In genomic region chr19:5805465-5806132, GRCh38 we compare ENCODE assay signal across 8 cellular contexts. TPM values are rescaled to one million over a fixed set of nuclear protein-coding genes. Genes with fewer than 3 reads are reported as not detected.
DNase-seq lines count a peak whose midpoint lies in the region; ATAC-seq and TF ChIP-seq lines count a peak whose summit lies in the region.

No MANE protein-coding gene starts in this region.

- H3K27me3 ChIP-seq in Karpas-422 (ENCODE audit: low read length) = no peaks in the 10 kb centered on the region
- peaks cover 0 to 7% of the 10 kb centered on the region in 2 donors for H3K27me3 ChIP-seq in right atrium auricular region

- H3K36me3 Mint-ChIP-seq in activated naive CD4-positive, alpha-beta T cell treated with anti-CD3 and anti-CD28 coated beads, Interleukin-2, amount 10 ng/mL, durations not matched to agents 7 days and 5 days = no peaks in the 10 kb centered on the region

- H3K4me1 Mint-ChIP-seq in activated naive CD4-positive, alpha-beta T cell treated with anti-CD3 and anti-CD28 coated beads, Interleukin-2, amount 10 ng/mL, durations not matched to agents 7 days and 5 days = peaks cover 25% of the 10 kb centered on the region

- peak overlapping the region; percentile 15 for H3K4me3 Mint-ChIP-seq in activated naive CD4-positive, alpha-beta T cell treated with anti-CD3 and anti-CD28 coated beads, Interleukin-2, amount 10 ng/mL, durations not matched to agents 7 days and 5 days

- POLR2A ChIA-PET in RWPE1 (lab: Yijun Ruan, JAX; ENCODE audit: low non-redundant PET) = no interaction called here

- no peaks in the 10 kb centered on the region for H3K79me2 ChIP-seq in Karpas-422 (ENCODE audit: low read length)

- no peak overlapping the region for H3K27ac ChIP-seq in Karpas-422 (ENCODE audit: low read length)
- H3K27ac ChIP-seq in RWPE1 = peak overlapping the region; percentile 27
- peak overlapping the region; percentile 85 to 92 for H3K27ac ChIP-seq in right atrium auricular region

- H3K4me3 ChIP-seq in Karpas-422 (ENCODE audit: low read length) (no peak overlapping the region), right atrium auricular region (peak overlapping the region; percentile 55 to 56)

- H3K4me2 ChIP-seq in Karpas-422 (ENCODE audit: low read depth, low read length, poor library complexity, severe bottlenecking) = no peak overlapping the region

- no peaks in the 10 kb centered on the region for H4K20me1 ChIP-seq in Karpas-422 (ENCODE audit: insufficient read depth, low read depth, low read length)

- no peak overlapping the region for H3K27ac Mint-ChIP-seq in activated naive CD4-positive, alpha-beta T cell treated with anti-CD3 and anti-CD28 coated beads, Interleukin-2, amount 10 ng/mL, durations not matched to agents 7 days and 5 days

- H3K36me3 ChIP-seq in Karpas-422 (ENCODE audit: insufficient read depth, low read length) = no peaks in the 10 kb centered on the region
- H3K36me3 ChIP-seq in right atrium auricular region = no peaks in the 10 kb centered on the region

- no peak overlapping the region for H3K9ac ChIP-seq in Karpas-422 (ENCODE audit: low read length)

- H3K9me2 ChIP-seq in Karpas-422 (replicated peaks; ENCODE audit: insufficient read depth, low read length) = no peaks in the 10 kb centered on the region

- peaks cover 72% of the 10 kb centered on the region for H3K27me3 Mint-ChIP-seq in activated naive CD4-positive, alpha-beta T cell treated with anti-CD3 and anti-CD28 coated beads, Interleukin-2, amount 10 ng/mL, durations not matched to agents 7 days and 5 days

- no peak overlapping the region for H2AFZ ChIP-seq in Karpas-422 (ENCODE audit: low read length)

- H3K9me3 ChIP-seq in Karpas-422 (ENCODE audit: low read length) (no peaks in the 10 kb centered on the region), right atrium auricular region (no peaks in the 10 kb centered on the region)

- DNase-seq in DMS 273 (lab: John Stamatoyannopoulos, UW; ENCODE audit: unreplicated experiment) (peak; percentile 93), Karpas-422 (peak; percentile 76), RWPE1 (ENCODE audit: low spot score) (peak; percentile 60), right atrium auricular region (ENCODE audit: low spot score) (peak; percentile 62), GF-D8 (lab: John Stamatoyannopoulos, UW) (no peak)
- DNase-seq in activated naive CD4-positive, alpha-beta T cell treated with anti-CD3 and anti-CD28 coated beads, Interleukin-2, amount 10 ng/mL, durations not matched to agents 7 days and 5 days = peak; percentile 73
- peak; percentile 61 for DNase-seq in stimulated activated CD4-positive, alpha-beta T cell treated with anti-CD3 and anti-CD28 coated beads, Interleukin-12 subunit alpha, Interleukin-12 subunit beta, amount 100 ng/mL, for 4 hours

- ATAC-seq in GM21576 (IDR thresholded peaks at IDR 0.05; ENCODE audit: unreplicated experiment) = no peak

- CTCF ChIA-PET in RWPE1 (lab: Yijun Ruan, JAX) = interaction anchor here (0.5 to 1.0 kb wide), 3 partner anchors 21 to 85 kb away, joined by 3 read pairs; no protein-coding TSS in a partner anchor
- CTCF ChIA-PET in activated naive CD4-positive, alpha-beta T cell treated with anti-CD3 and anti-CD28 coated beads, Interleukin-2, amount 10 ng/mL, durations not matched to agents 7 days and 5 days (lab: Charles Lee) = no interaction called here

- TF ChIP-seq CTCF in RWPE1 (conservative IDR thresholded peaks at IDR 0.05; ENCODE audit: low read depth) (peak; percentile 83), right atrium auricular region (IDR thresholded peaks at IDR 0.05) (peak; percentile 49 to 77)

- peaks cover 10% of the 10 kb centered on the region for H3K4me1 ChIP-seq in Karpas-422 (ENCODE audit: low read length)
- H3K4me1 ChIP-seq in right atrium auricular region = peaks cover 0 to 20% of the 10 kb centered on the region in 2 donors

- no peaks in the 10 kb centered on the region for H3K9me3 Mint-ChIP-seq in activated naive CD4-positive, alpha-beta T cell treated with anti-CD3 and anti-CD28 coated beads, Interleukin-2, amount 10 ng/mL, durations not matched to agents 7 days and 5 days

RNA-seq across cellular contexts. Expression of gene NRTN, which starts 0.7 kb away (rescaled TPM):
- not detected in 2 replicates for total RNA-seq in Karpas-422 (2014; rRNA removed; shearing (Covaris generic); ENCODE audit: low replicate concordance)
- total RNA-seq in right atrium auricular region = 10 to 100 TPM; 20.9 to 33.7 TPM

RNA-seq across cellular contexts. Expression of gene DUS3L, which starts 14.6 kb away (rescaled TPM):
- 21.7 and 34.0 TPM in 2 replicates for total RNA-seq in Karpas-422 (2014; rRNA removed; shearing (Covaris generic); ENCODE audit: low replicate concordance)
- 10 to 100 TPM; 12.1 to 24.8 TPM for total RNA-seq in right atrium auricular region

RNA-seq across cellular contexts. Expression of gene PRR22, which starts 21.1 kb away (rescaled TPM):
- 0.29 TPM in 1 of 2 replicates, not detected in the other for total RNA-seq in Karpas-422 (2014; rRNA removed; shearing (Covaris generic); ENCODE audit: low replicate concordance)
- under 1 TPM; 0.67 to 0.83 TPM for total RNA-seq in right atrium auricular region

RNA-seq across cellular contexts. Expression of gene FUT6, which starts 33.9 kb away (rescaled TPM):
- total RNA-seq in Karpas-422 (2014; rRNA removed; shearing (Covaris generic); ENCODE audit: low replicate concordance) = not detected in 2 replicates
- not detected for total RNA-seq in right atrium auricular region

RNA-seq across cellular contexts. Expression of gene FUT3, which starts 45.6 kb away (rescaled TPM):
- not detected in 2 replicates for total RNA-seq in Karpas-422 (2014; rRNA removed; shearing (Covaris generic); ENCODE audit: low replicate concordance)
- not detected for total RNA-seq in right atrium auricular region

Comparison
In these comparisons a context has a peak if more than half of its experiments do, and no peak if none do; other contexts are left out.
1. RNA of gene NRTN, which starts 0.7 kb away (total RNA-seq): 20.9 to 33.7 TPM in right atrium auricular region; not detected in Karpas-422; every median in the first group is over 10 times any median in the second.